In genomic region chr4:1384675-1385372, GRCh38 we compare ENCODE assay signal across 22 cellular contexts. TPM values are rescaled to one million over a fixed set of nuclear protein-coding genes. Genes with fewer than 3 reads are reported as not detected.
"Had no signal": no experiment of that assay in that cellular context is flagged by ENCODE, and none has a peak within 500 bp of the region (broad histone marks: within the 10 kb centered on the region; RNA-seq: fewer than 3 reads in every experiment).

No MANE protein-coding gene starts in this region.

- ATAC-seq: activated T-helper 17 cell treated with anti-CD3 and anti-CD28 coated beads, Interleukin-2, amount 50 U/mL, for 72 hours; naive thymus-derived CD4-positive, alpha-beta T cell; psoas muscle; T-helper 17 cell had no signal

- H3K36me3 ChIP-seq: brain microvascular endothelial cell had no signal

- H3K4me3 ChIP-seq: psoas muscle, thyroid gland, vagina had no signal

- H3K27me3 ChIP-seq: brain microvascular endothelial cell, thyroid gland, vagina had no signal

- H3K4me1 ChIP-seq: psoas muscle, thyroid gland, vagina had no signal

- H3K27ac ChIP-seq: brain microvascular endothelial cell, psoas muscle, thyroid gland, vagina had no signal

- DNase-seq: activated CD4-positive, alpha-beta T cell treated with anti-CD3 and anti-CD28 coated beads, Interleukin-2, amount 10 ng/mL, durations not matched to agents 7 days and 5 days; activated CD4-positive, CD25-positive, alpha-beta regulatory T cell; activated naive CD4-positive, alpha-beta T cell treated with anti-CD3 and anti-CD28 coated beads, Interleukin-2, amount 10 ng/mL, durations not matched to agents 7 days and 5 days; activated T-cell treated with anti-CD3 and anti-CD28 coated beads for 4 hours; amniotic stem cell; brain microvascular endothelial cell; cerebellar nuclear complex; dermis blood vessel endothelial cell; midbrain; naive thymus-derived CD4-positive, alpha-beta T cell; occipital lobe; stimulated activated CD4-positive, alpha-beta T cell treated with anti-CD3 and anti-CD28 coated beads, Interleukin-15, amount 100 ng/mL, for 24 hours; stimulated activated CD4-positive, alpha-beta T cell treated with anti-CD3 and anti-CD28 coated beads, Interleukin-4, amount 100 ng/mL, for 24 hours; thyroid gland had no signal

- H3K9me3 ChIP-seq: psoas muscle, thyroid gland, vagina had no signal

RNA-seq across cellular contexts. Expression of gene NKX1-1, which starts 21.4 kb away (rescaled TPM):
- total RNA-seq: activated CD4-positive, alpha-beta T cell treated with anti-CD3 and anti-CD28 coated beads, Interleukin-2, amount 10 ng/mL, durations not matched to agents 7 days and 5 days; activated CD8-positive, alpha-beta memory T cell treated with anti-CD3 and anti-CD28 coated beads for 36 hours; activated T-helper 17 cell treated with anti-CD3 and anti-CD28 coated beads, Interleukin-2, amount 50 U/mL, for 72 hours; dermis blood vessel endothelial cell; lower leg skin; naive thymus-derived CD4-positive, alpha-beta T cell; occipital lobe; psoas muscle; T-helper 17 cell; thyroid gland; vagina had no signal
- polyA plus RNA-seq: esophagus; keratinocyte; naive thymus-derived CD4-positive, alpha-beta T cell; psoas muscle had no signal
